25 cellular contexts compared by ENCODE assay signal in the genomic region with DNA sequence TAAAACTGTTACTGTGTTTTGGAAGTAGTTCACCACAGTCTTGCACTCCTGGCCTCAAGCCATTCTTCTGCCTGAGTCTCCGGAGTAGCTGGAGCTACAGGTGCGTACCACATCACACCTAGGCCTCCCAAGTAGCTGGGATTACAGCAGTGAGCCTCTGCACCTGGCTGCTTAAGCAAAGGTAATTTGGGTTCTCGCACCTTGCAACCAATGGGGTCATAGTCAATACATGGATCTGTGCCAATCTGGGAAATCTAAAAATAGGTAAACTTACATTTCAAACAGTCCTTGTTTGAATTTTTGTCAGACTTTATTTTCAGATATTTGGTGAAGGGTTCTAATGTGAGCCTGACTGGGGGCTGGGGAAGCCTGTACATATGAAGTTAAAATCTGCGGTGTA.
"Had no signal": no experiment of that assay in that cellular context is flagged by ENCODE, and none has a peak within 500 bp of the region (broad histone marks: within the 10 kb centered on the region; RNA-seq: fewer than 3 reads in every experiment).

No MANE protein-coding gene starts in this region.

- H3K4me1 ChIP-seq: left lung, lower lobe of right lung, right atrium auricular region, right lobe of liver, tibial nerve, uterus had no signal

- H2AFZ ChIP-seq: neural progenitor cell had no signal

- H3K9me3 ChIP-seq: left lung, lower lobe of right lung, ovary, right atrium auricular region, right lobe of liver, tibial nerve, uterus had no signal

- H3K9ac ChIP-seq: neural progenitor cell had no signal

- H3K27ac ChIP-seq: left lung, lower lobe of right lung, neural progenitor cell, ovary, right atrium auricular region, right lobe of liver, tibial nerve, uterus had no signal

- DNase-seq: immature natural killer cell; kidney; left colon; left lung; lower lobe of right lung; mammary epithelial cell; mesenchymal stem cell; naive B cell; natural killer cell; nephron progenitor cell; ovary; right lobe of liver; stimulated activated CD4-positive, alpha-beta T cell treated with anti-CD3 and anti-CD28 coated beads, Interleukin-1b, Interleukin-23, amount 100 ng/mL, for 48 hours; stimulated activated CD4-positive, alpha-beta T cell treated with anti-CD3 and anti-CD28 coated beads, Interleukin-2, amount 100 ng/mL, for 48 hours; stimulated activated CD4-positive, alpha-beta T cell treated with anti-CD3 and anti-CD28 coated beads, Interleukin-4, amount 100 ng/mL, for 4 hours; stimulated activated CD8-positive, alpha-beta memory T cell treated with anti-CD3 and anti-CD28 coated beads, Interleukin-4, amount 100 ng/mL, for 48 hours; stimulated activated naive CD4-positive, alpha-beta T cell treated with Interleukin-2 at 50 U/mL for 16 hours; stimulated activated naive CD8-positive, alpha-beta T cell treated with anti-CD3 and anti-CD28 coated beads, Interleukin-15, amount 100 ng/mL, for 72 hours; substantia nigra; uterus had no signal

- H3K4me3 ChIP-seq: left lung, lower lobe of right lung, neural progenitor cell, ovary, right atrium auricular region, right lobe of liver, smooth muscle cell, tibial nerve, uterus had no signal

- ATAC-seq: left colon; left lung; lower lobe of right lung; natural killer cell; right lobe of liver; stimulated activated memory B cell treated with anti-CD40 and anti-IgM and Interleukin-4, amounts not matched to agents 10 μg/mL and 1 μg/mL and 100 μg/mL, for 72 hours; stimulated activated naive CD8-positive, alpha-beta T cell treated with anti-CD3 and anti-CD28 coated beads, Interleukin-15, amount 100 ng/mL, for 72 hours had no signal

- H3K27me3 ChIP-seq: left lung, neural progenitor cell, ovary, right atrium auricular region, right lobe of liver, tibial nerve, uterus had no signal

- H3K4me2 ChIP-seq: neural progenitor cell, smooth muscle cell had no signal

- H3K36me3 ChIP-seq: left lung, lower lobe of right lung, neural progenitor cell, ovary, right atrium auricular region, right lobe of liver, tibial nerve, uterus had no signal
